24 cellular contexts compared by ENCODE assay signal in genomic region chr6:132932566-132932965, GRCh38.
DNase-seq lines count a peak whose midpoint lies in the region; ATAC-seq and TF ChIP-seq lines count a peak whose summit lies in the region.
"Had no signal": no experiment of that assay in that cellular context is flagged by ENCODE, and none has a peak within 500 bp of the region (broad histone marks: within the 10 kb centered on the region; RNA-seq: fewer than 3 reads in every experiment).

No MANE protein-coding gene starts in this region.

- ATAC-seq in heart left ventricle: no peak
- ATAC-seq in HG02610 (IDR thresholded peaks at IDR 0.05; ENCODE audit: unreplicated experiment): no peak
- ATAC-seq: activated CD8-positive, alpha-beta T cell treated with anti-CD3 and anti-CD28 coated beads for 36 hours; left lung; natural killer cell had no signal

- H2AFZ ChIP-seq in neural progenitor cell (replicated peaks): no peak overlapping the region

- H3K4me1 ChIP-seq in neural progenitor cell (peaks cover 36% of the 10 kb centered on the region), heart left ventricle (no peaks in the 10 kb centered on the region)
- H3K4me1 ChIP-seq: left lung, spleen had no signal

- intact Hi-C loops in heart left ventricle (cut with DNase I): loop anchor here in 3 of 10 donors (10.0 kb wide), 1 partner anchor 582 kb away; no protein-coding TSS in a partner anchor

- peaks cover 54% of the 10 kb centered on the region for H3K4me1 Mint-ChIP-seq in neural progenitor cell
- H3K4me1 Mint-ChIP-seq in T-helper 2 cell treated with Interferon-gamma antibody and Interleukin-4, amounts not matched to agents 5 μg/mL and 100 μg/mL, for 36 hours (ENCODE audit: low read depth): no peaks in the 10 kb centered on the region
- H3K4me1 Mint-ChIP-seq: immature natural killer cell, natural killer cell had no signal

- H3K4me3 Mint-ChIP-seq in neural progenitor cell: no peak overlapping the region
- H3K4me3 Mint-ChIP-seq in T-helper 2 cell treated with Interferon-gamma antibody and Interleukin-4, amounts not matched to agents 5 μg/mL and 100 μg/mL, for 36 hours: no peak overlapping the region
- H3K4me3 Mint-ChIP-seq: activated CD8-positive, alpha-beta T cell treated with anti-CD3 and anti-CD28 coated beads for 36 hours; immature natural killer cell; natural killer cell had no signal

- H3K27me3 ChIP-seq in neural progenitor cell (no peaks in the 10 kb centered on the region), heart left ventricle (peaks cover 0 to 4% (median 0%) of the 10 kb centered on the region in 9 donors)
- H3K27me3 ChIP-seq: cardiac muscle cell had no signal

- H3K9ac ChIP-seq in neural progenitor cell: no peak overlapping the region

- H3K79me2 ChIP-seq in neural progenitor cell (ENCODE audit: low read depth): no peaks in the 10 kb centered on the region

- H3K27me3 Mint-ChIP-seq in neural progenitor cell (ENCODE audit: insufficient read depth, low read depth): peaks cover 2% of the 10 kb centered on the region
- H3K27me3 Mint-ChIP-seq in T-helper 2 cell treated with Interferon-gamma antibody and Interleukin-4, amounts not matched to agents 5 μg/mL and 100 μg/mL, for 36 hours (ENCODE audit: low read depth): peaks cover 18% of the 10 kb centered on the region

- peaks cover 20% of the 10 kb centered on the region for H3F3A ChIP-seq in neural progenitor cell (ENCODE audit: low read depth)

- no peaks in the 10 kb centered on the region for H3K9me3 Mint-ChIP-seq in neural progenitor cell
- no peaks in the 10 kb centered on the region for H3K9me3 Mint-ChIP-seq in T-helper 2 cell treated with Interferon-gamma antibody and Interleukin-4, amounts not matched to agents 5 μg/mL and 100 μg/mL, for 36 hours
- H3K9me3 Mint-ChIP-seq: activated CD8-positive, alpha-beta T cell treated with anti-CD3 and anti-CD28 coated beads for 36 hours; immature natural killer cell; natural killer cell had no signal

- H3K9me3 ChIP-seq in neural progenitor cell (ENCODE audit: low read depth) (no peaks in the 10 kb centered on the region), heart left ventricle (no peaks in the 10 kb centered on the region)
- H3K9me3 ChIP-seq: left lung, spleen, thoracic aorta had no signal

- H3K36me3 ChIP-seq in neural progenitor cell (no peaks in the 10 kb centered on the region), heart left ventricle (no peaks in the 10 kb centered on the region)
- H3K36me3 ChIP-seq: cardiac muscle cell, left lung, spleen, thoracic aorta had no signal

- no peak for TF ChIP-seq POLR2A in heart left ventricle (IDR thresholded peaks at IDR 0.05)

- H3K27ac ChIP-seq in VCaP (peak overlapping the region; percentile 34; the same call in 1 of the 2 replicates), neural progenitor cell (no peak overlapping the region), heart left ventricle (no peak overlapping the region)
- H3K27ac ChIP-seq: 22Rv1, cardiac muscle cell, left lung, spleen, thoracic aorta had no signal

- no peak overlapping the region for H3K4me3 ChIP-seq in neural progenitor cell
- no peak overlapping the region for H3K4me3 ChIP-seq in heart left ventricle
- H3K4me3 ChIP-seq: cardiac muscle cell, left lung, spleen, thoracic aorta had no signal

- H4K20me1 ChIP-seq in neural progenitor cell (ENCODE audit: low read depth): no peaks in the 10 kb centered on the region

- H3K4me2 ChIP-seq in neural progenitor cell: peak overlapping the region; percentile 50

- 67 to 76% (median 72%) methylated on average over 8 of the region's 8 CpGs for WGBS in heart left ventricle, 4 donors

- no peaks in the 10 kb centered on the region for H3K36me3 Mint-ChIP-seq in neural progenitor cell
- no peaks in the 10 kb centered on the region for H3K36me3 Mint-ChIP-seq in T-helper 2 cell treated with Interferon-gamma antibody and Interleukin-4, amounts not matched to agents 5 μg/mL and 100 μg/mL, for 36 hours (ENCODE audit: low read depth)
- H3K36me3 Mint-ChIP-seq: natural killer cell had no signal

- peak overlapping the region; percentile 72 for H3K27ac Mint-ChIP-seq in neural progenitor cell
- no peak overlapping the region for H3K27ac Mint-ChIP-seq in T-helper 2 cell treated with Interferon-gamma antibody and Interleukin-4, amounts not matched to agents 5 μg/mL and 100 μg/mL, for 36 hours
- H3K27ac Mint-ChIP-seq: activated CD8-positive, alpha-beta T cell treated with anti-CD3 and anti-CD28 coated beads for 36 hours; immature natural killer cell; natural killer cell had no signal

- TF ChIP-seq CTCF in VCaP (conservative IDR thresholded peaks at IDR 0.05): no peak
- TF ChIP-seq CTCF in neural progenitor cell (IDR thresholded peaks at IDR 0.05): no peak
- TF ChIP-seq CTCF in heart left ventricle (IDR thresholded peaks at IDR 0.05): no peak

- DNase-seq in DMS153 treated with DMSO at 0.1 percent for 48 hours (lab: John Stamatoyannopoulos, UW; ENCODE audit: unreplicated experiment) (peak; percentile 30), DMS153 (lab: John Stamatoyannopoulos, UW) (no peak), neural progenitor cell (ENCODE audit: low spot score) (no peak), heart left ventricle (no peak)
- DNase-seq in activated CD8-positive, alpha-beta memory T cell treated with anti-CD3 and anti-CD28 coated beads, Interleukin-2, amount 50 U/mL, for 48 hours: no peak
- DNase-seq in T-helper 2 cell treated with Interferon-gamma antibody and Interleukin-4, amounts not matched to agents 5 μg/mL and 100 μg/mL, for 36 hours (ENCODE audit: low spot score): no peak
- DNase-seq: activated CD4-positive, CD25-positive, alpha-beta regulatory T cell; activated CD8-positive, alpha-beta T cell treated with anti-CD3 and anti-CD28 coated beads for 36 hours; activated naive CD4-positive, alpha-beta T cell; activated T-cell treated with anti-CD3 and anti-CD28 coated beads, Interleukin-2, amount 50 U/mL, for 1 hour; amniotic stem cell; dermis blood vessel endothelial cell; immature natural killer cell; left lung; natural killer cell; NCI-H748 treated with DMSO at 0.1 percent for 48 hours; spleen; stimulated activated CD4-positive, alpha-beta T cell treated with anti-CD3 and anti-CD28 coated beads, Interleukin-4, amount 100 ng/mL, for 24 hours; stimulated activated naive CD4-positive, alpha-beta T cell treated with Interleukin-2 at 50 U/mL for 16 hours had no signal
